ENCODE assay signal across 25 cellular contexts in the genomic region with DNA sequence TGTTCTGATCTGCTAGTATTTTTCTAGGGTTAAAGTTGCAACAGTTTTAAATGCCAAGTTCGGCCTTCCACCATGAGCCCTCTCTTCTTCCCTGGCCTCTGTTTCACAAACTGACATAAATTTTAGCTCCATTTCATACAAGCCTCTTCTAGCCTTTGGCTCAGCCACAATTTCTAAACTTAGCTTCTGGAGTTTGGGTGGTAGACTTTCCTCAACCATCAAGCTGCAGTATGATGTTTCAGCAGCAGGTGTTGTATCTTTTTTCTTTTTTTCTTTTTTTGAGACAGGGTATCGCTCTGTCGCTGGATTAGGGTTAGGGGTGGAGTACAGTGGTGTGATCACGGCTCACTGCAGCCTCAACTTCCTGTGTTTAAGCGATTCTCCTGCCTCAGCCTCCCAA.
"Had no signal": no experiment of that assay in that cellular context is flagged by ENCODE, and none has a peak within 500 bp of the region (broad histone marks: within the 10 kb centered on the region; RNA-seq: fewer than 3 reads in every experiment).

No MANE protein-coding gene starts in this region.

- H3K4me1 ChIP-seq: breast epithelium, Peyer's patch, SJCRH30 had no signal

- H3K4me3 Mint-ChIP-seq: activated CD4-positive, alpha-beta memory T cell treated with anti-CD3 and anti-CD28 coated beads for 36 hours; activated CD4-positive, alpha-beta T cell treated with anti-CD3 and anti-CD28 coated beads, Interleukin-2, amount 10 ng/mL, durations not matched to agents 7 days and 5 days; activated naive CD4-positive, alpha-beta T cell treated with anti-CD3 and anti-CD28 coated beads for 36 hours; activated naive CD8-positive, alpha-beta T cell treated with anti-CD3 and anti-CD28 coated beads for 36 hours; activated T-helper 17 cell treated with anti-CD3 and anti-CD28 coated beads, Interleukin-2, amount 50 U/mL, for 72 hours had no signal

- H3K4me3 ChIP-seq: breast epithelium, Peyer's patch, SJCRH30 had no signal

- H3K27me3 ChIP-seq: breast epithelium, Peyer's patch, SJCRH30 had no signal

- H3K4me1 Mint-ChIP-seq: activated naive CD8-positive, alpha-beta T cell treated with anti-CD3 and anti-CD28 coated beads for 36 hours; activated T-helper 17 cell treated with anti-CD3 and anti-CD28 coated beads, Interleukin-2, amount 50 U/mL, for 72 hours had no signal

- H3K27me3 Mint-ChIP-seq: activated CD4-positive, alpha-beta memory T cell treated with anti-CD3 and anti-CD28 coated beads for 36 hours; activated CD4-positive, alpha-beta T cell treated with anti-CD3 and anti-CD28 coated beads, Interleukin-2, amount 10 ng/mL, durations not matched to agents 7 days and 5 days; activated naive CD8-positive, alpha-beta T cell treated with anti-CD3 and anti-CD28 coated beads for 36 hours; activated T-helper 17 cell treated with anti-CD3 and anti-CD28 coated beads, Interleukin-2, amount 50 U/mL, for 72 hours had no signal

- H3K9me3 Mint-ChIP-seq: activated CD4-positive, alpha-beta memory T cell treated with anti-CD3 and anti-CD28 coated beads for 36 hours; activated CD4-positive, alpha-beta T cell treated with anti-CD3 and anti-CD28 coated beads, Interleukin-2, amount 10 ng/mL, durations not matched to agents 7 days and 5 days; activated naive CD4-positive, alpha-beta T cell treated with anti-CD3 and anti-CD28 coated beads for 36 hours; activated naive CD8-positive, alpha-beta T cell treated with anti-CD3 and anti-CD28 coated beads for 36 hours; activated T-helper 17 cell treated with anti-CD3 and anti-CD28 coated beads, Interleukin-2, amount 50 U/mL, for 72 hours had no signal

- H3K9ac ChIP-seq: SK-N-SH had no signal

- H3K27ac ChIP-seq: breast epithelium, Peyer's patch, RWPE1, SJCRH30, VCaP had no signal

- DNase-seq: activated CD4-positive, alpha-beta memory T cell treated with anti-CD3 and anti-CD28 coated beads for 36 hours; activated CD4-positive, alpha-beta T cell treated with anti-CD3 and anti-CD28 coated beads, Interleukin-2, amount 10 ng/mL, durations not matched to agents 7 days and 5 days; activated CD4-positive, CD25-positive, alpha-beta regulatory T cell; activated gamma-delta T cell; activated naive CD4-positive, alpha-beta T cell treated with anti-CD3 and anti-CD28 coated beads for 36 hours; activated naive CD8-positive, alpha-beta T cell treated with anti-CD3 and anti-CD28 coated beads for 36 hours; activated T-cell treated with anti-CD3 and anti-CD28 coated beads, Interleukin-2, amount 50 U/mL, for 48 hours; IMR-90; Kasumi-1; KBM-7; NCI-H1105 treated with DMSO at 0.1 percent for 48 hours; NCI-H1436 treated with DMSO at 0.1 percent for 48 hours; NCI-H187; NCI-H2081; NCI-H510A treated with DMSO at 0.1 percent for 48 hours; NCI-H69; Peyer's patch; Right ventricle myocardium superior; SJCRH30; SK-N-SH; T-helper 1 cell had no signal

- ATAC-seq: activated T-helper 17 cell treated with anti-CD3 and anti-CD28 coated beads, Interleukin-2, amount 50 U/mL, for 72 hours had no signal

- H3K4me2 ChIP-seq: SK-N-SH had no signal

- H3K36me3 ChIP-seq: breast epithelium had no signal

- H3K9me3 ChIP-seq: breast epithelium, Peyer's patch, SJCRH30, SK-N-SH had no signal

- H3K27ac Mint-ChIP-seq: activated CD4-positive, alpha-beta memory T cell treated with anti-CD3 and anti-CD28 coated beads for 36 hours; activated CD4-positive, alpha-beta T cell treated with anti-CD3 and anti-CD28 coated beads, Interleukin-2, amount 10 ng/mL, durations not matched to agents 7 days and 5 days; activated naive CD4-positive, alpha-beta T cell treated with anti-CD3 and anti-CD28 coated beads for 36 hours; activated naive CD8-positive, alpha-beta T cell treated with anti-CD3 and anti-CD28 coated beads for 36 hours; activated T-helper 17 cell treated with anti-CD3 and anti-CD28 coated beads, Interleukin-2, amount 50 U/mL, for 72 hours had no signal
